21 cellular contexts compared by ENCODE assay signal in genomic region chr12:127300753-127301152, GRCh38.
A peak's percentile ranks its signal among the peaks of the same experiment; 100 is the strongest.
DNase-seq lines count a peak whose midpoint lies in the region; ATAC-seq and TF ChIP-seq lines count a peak whose summit lies in the region.
"Had no signal": no experiment of that assay in that cellular context is flagged by ENCODE, and none has a peak within 500 bp of the region (broad histone marks: within the 10 kb centered on the region; RNA-seq: fewer than 3 reads in every experiment).

No MANE protein-coding gene starts in this region.

- H3K27me3 Mint-ChIP-seq in endodermal cell (ENCODE audit: insufficient read depth): peaks cover 24% of the 10 kb centered on the region
- H3K27me3 Mint-ChIP-seq in osteocyte (ENCODE audit: unreplicated experiment): peaks cover 2% of the 10 kb centered on the region
- H3K27me3 Mint-ChIP-seq: CD4-positive, CD25-positive, alpha-beta regulatory T cell; IgD-negative memory B cell had no signal

- no peaks in the 10 kb centered on the region for H3K4me1 ChIP-seq in endodermal cell (ENCODE audit: control insufficient read depth, insufficient read depth, low read length)
- H3K4me1 ChIP-seq: BE2C had no signal

- H3K36me3 Mint-ChIP-seq in endodermal cell (ENCODE audit: low read depth): no peaks in the 10 kb centered on the region
- H3K36me3 Mint-ChIP-seq in osteocyte (ENCODE audit: unreplicated experiment): no peaks in the 10 kb centered on the region
- H3K36me3 Mint-ChIP-seq: CD4-positive, CD25-positive, alpha-beta regulatory T cell; CD8-positive, alpha-beta memory T cell; IgD-negative memory B cell had no signal

- no peaks in the 10 kb centered on the region for H3K36me3 ChIP-seq in endodermal cell (ENCODE audit: control insufficient read depth, insufficient read depth, low read length)
- H3K36me3 ChIP-seq: BE2C had no signal

- H3K27ac ChIP-seq in endodermal cell (ENCODE audit: low read depth, low read length): no peak overlapping the region

- H3K4me1 Mint-ChIP-seq in endodermal cell (no peaks in the 10 kb centered on the region), osteocyte (ENCODE audit: unreplicated experiment) (no peaks in the 10 kb centered on the region)
- H3K4me1 Mint-ChIP-seq: CD4-positive, CD25-positive, alpha-beta regulatory T cell; CD8-positive, alpha-beta memory T cell; IgD-negative memory B cell had no signal

- WGBS in endodermal cell (ENCODE audit: insufficient coverage in 1 of 2, insufficient read length in 1 of 2), 2 experiments: 75 to 77% methylated on average over 3 of the region's 3 CpGs

- H3K9me3 Mint-ChIP-seq in endodermal cell (peaks cover 16% of the 10 kb centered on the region), osteocyte (ENCODE audit: unreplicated experiment) (peaks cover 10% of the 10 kb centered on the region)

- no peak overlapping the region for H3K9ac ChIP-seq in endodermal cell (ENCODE audit: extremely low read depth, low read length, poor library complexity, severe bottlenecking)

- H3K9me3 ChIP-seq in endodermal cell (ENCODE audit: control insufficient read depth, low read length): peaks cover 11% of the 10 kb centered on the region
- H3K9me3 ChIP-seq: BE2C had no signal

- H3K27ac Mint-ChIP-seq in endodermal cell: no peak overlapping the region
- H3K27ac Mint-ChIP-seq in osteocyte (ENCODE audit: unreplicated experiment): no peak overlapping the region
- H3K27ac Mint-ChIP-seq: CD4-positive, CD25-positive, alpha-beta regulatory T cell; HFFc6; IgD-negative memory B cell had no signal

- TF ChIP-seq CTCF in endodermal cell (conservative IDR thresholded peaks at IDR 0.05): no peak
- TF ChIP-seq CTCF in osteocyte (IDR thresholded peaks at IDR 0.05): no peak

- ATAC-seq in left colon (peak; percentile 22), GM19023 (IDR thresholded peaks at IDR 0.05; ENCODE audit: unreplicated experiment) (no peak)
- ATAC-seq: HCT116, HepG2 had no signal

- H3K27me3 ChIP-seq in endodermal cell (ENCODE audit: control insufficient read depth, insufficient read depth, low read length, poor library complexity, severe bottlenecking): peaks cover 7% of the 10 kb centered on the region
- H3K27me3 ChIP-seq: BE2C had no signal

- DNase-seq in HT-29 (ENCODE audit: low spot score): peak; percentile 11
- peak; percentile 24 for DNase-seq in endodermal cell
- DNase-seq in left colon: no peak
- peak; percentile 42 for DNase-seq in osteocyte (ENCODE audit: extremely low spot score, unreplicated experiment)
- no peak for DNase-seq in iPS-NIHi7 (ENCODE audit: extremely low spot score)
- no peak for DNase-seq in NCI-H446 treated with DMSO at 0.1 percent for 48 hours (lab: John Stamatoyannopoulos, UW)
- DNase-seq: ACHN; BE2C; C1 segment of cervical spinal cord; CD4-positive, CD25-positive, alpha-beta regulatory T cell; CD8-positive, alpha-beta memory T cell; DMS153; DMS79; GDM1; GOT3; H7; HFFc6 had no signal

- no peak overlapping the region for H3K4me3 Mint-ChIP-seq in endodermal cell
- H3K4me3 Mint-ChIP-seq in osteocyte (ENCODE audit: unreplicated experiment): no peak overlapping the region
- H3K4me3 Mint-ChIP-seq: CD4-positive, CD25-positive, alpha-beta regulatory T cell; CD8-positive, alpha-beta memory T cell; HFFc6 had no signal

- intact Hi-C loops in left colon (cut with DNase I, micrococcal nuclease): no loop called here

- no peak overlapping the region for H3K4me3 ChIP-seq in endodermal cell (ENCODE audit: low read length)

Comparison
In these comparisons a context has a peak if more than half of its experiments do, and no peak if none do; other contexts are left out.
1. DNase-seq: peak in HT-29 (single experiment), endodermal cell (single experiment) and osteocyte (single experiment); none in left colon (0 of 2), iPS-NIHi7 (single experiment) and NCI-H446 treated with DMSO at 0.1 percent for 48 hours (single experiment).